In genomic region chr16:68792465-68793324, GRCh38 we compare ENCODE assay signal across 1 cellular context.
TF ChIP-seq lines count a peak whose summit lies in the region.

No MANE protein-coding gene starts in this region.

TF ChIP-seq in HepG2, 621 proteins besides CTCF, POLR2A, EP300 and RAD21 (continued from another document and continues in another):
- TF ChIP-seq, protein P1, sequence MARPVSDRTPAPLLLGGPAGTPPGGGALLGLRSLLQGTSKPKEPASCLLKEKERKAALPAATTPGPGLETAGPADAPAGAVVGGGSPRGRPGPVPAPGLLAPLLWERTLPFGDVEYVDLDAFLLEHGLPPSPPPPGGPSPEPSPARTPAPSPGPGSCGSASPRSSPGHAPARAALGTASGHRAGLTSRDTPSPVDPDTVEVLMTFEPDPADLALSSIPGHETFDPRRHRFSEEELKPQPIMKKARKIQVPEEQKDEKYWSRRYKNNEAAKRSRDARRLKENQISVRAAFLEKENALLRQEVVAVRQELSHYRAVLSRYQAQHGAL (CRISPR knock-in tag; IDR thresholded peaks at IDR 0.05; ENCODE audit: not compliant biosample characterization) = no peak
- TF ChIP-seq DMAP1 (CRISPR knock-in tag; IDR thresholded peaks at IDR 0.05) = peak; percentile 78
- 0 out of 2 replicates have a peak, but pooled peaks have one; percentile 21 for TF ChIP-seq ZNF792 (CRISPR knock-in tag; IDR thresholded peaks at IDR 0.05)
- peak; percentile 31; the same call in 1 of the 2 replicates for TF ChIP-seq POGK (CRISPR knock-in tag; conservative IDR thresholded peaks at IDR 0.05)
- no peak for TF ChIP-seq TAF1 (CRISPR knock-in tag; IDR thresholded peaks at IDR 0.05)
- TF ChIP-seq MBNL3 (CRISPR knock-in tag; conservative IDR thresholded peaks at IDR 0.05) = no peak
- TF ChIP-seq, protein P2, sequence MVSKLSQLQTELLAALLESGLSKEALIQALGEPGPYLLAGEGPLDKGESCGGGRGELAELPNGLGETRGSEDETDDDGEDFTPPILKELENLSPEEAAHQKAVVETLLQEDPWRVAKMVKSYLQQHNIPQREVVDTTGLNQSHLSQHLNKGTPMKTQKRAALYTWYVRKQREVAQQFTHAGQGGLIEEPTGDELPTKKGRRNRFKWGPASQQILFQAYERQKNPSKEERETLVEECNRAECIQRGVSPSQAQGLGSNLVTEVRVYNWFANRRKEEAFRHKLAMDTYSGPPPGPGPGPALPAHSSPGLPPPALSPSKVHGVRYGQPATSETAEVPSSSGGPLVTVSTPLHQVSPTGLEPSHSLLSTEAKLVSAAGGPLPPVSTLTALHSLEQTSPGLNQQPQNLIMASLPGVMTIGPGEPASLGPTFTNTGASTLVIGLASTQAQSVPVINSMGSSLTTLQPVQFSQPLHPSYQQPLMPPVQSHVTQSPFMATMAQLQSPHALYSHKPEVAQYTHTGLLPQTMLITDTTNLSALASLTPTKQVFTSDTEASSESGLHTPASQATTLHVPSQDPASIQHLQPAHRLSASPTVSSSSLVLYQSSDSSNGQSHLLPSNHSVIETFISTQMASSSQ (IDR thresholded peaks at IDR 0.05; ENCODE audit: low read depth) = peak; percentile 64
- TF ChIP-seq, protein P2 (CRISPR knock-in tag; IDR thresholded peaks at IDR 0.05; ENCODE audit: borderline replicate concordance) = peak; percentile 71; the same call in 1 of the 2 replicates
- TF ChIP-seq KLF12 (CRISPR knock-in tag; IDR thresholded peaks at IDR 0.05; ENCODE audit: borderline replicate concordance) = peak; percentile 69; the same call in 1 of the 2 replicates
- no peak for TF ChIP-seq ZNF207 (IDR thresholded peaks at IDR 0.05; ENCODE audit: borderline replicate concordance)
- TF ChIP-seq ZNF816 (CRISPR knock-in tag; IDR thresholded peaks at IDR 0.05; ENCODE audit: borderline replicate concordance) = peak; percentile 99
- TF ChIP-seq MEIS1 (CRISPR knock-in tag; IDR thresholded peaks at IDR 0.05; ENCODE audit: borderline replicate concordance) = no peak
- no peak for TF ChIP-seq ZNF136 (CRISPR knock-in tag; IDR thresholded peaks at IDR 0.05; ENCODE audit: low read depth)
- TF ChIP-seq, protein P3, sequence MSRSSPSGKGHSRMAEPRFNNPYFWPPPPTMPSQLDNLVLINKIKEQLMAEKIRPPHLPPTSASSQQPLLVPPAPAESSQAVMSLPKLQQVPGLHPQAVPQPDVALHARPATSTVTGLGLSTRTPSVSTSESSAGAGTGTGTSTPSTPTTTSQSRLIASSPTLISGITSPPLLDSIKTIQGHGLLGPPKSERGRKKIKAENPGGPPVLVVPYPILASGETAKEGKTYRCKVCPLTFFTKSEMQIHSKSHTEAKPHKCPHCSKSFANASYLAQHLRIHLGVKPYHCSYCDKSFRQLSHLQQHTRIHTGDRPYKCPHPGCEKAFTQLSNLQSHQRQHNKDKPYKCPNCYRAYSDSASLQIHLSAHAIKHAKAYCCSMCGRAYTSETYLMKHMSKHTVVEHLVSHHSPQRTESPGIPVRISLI (CRISPR knock-in tag; IDR thresholded peaks at IDR 0.05; ENCODE audit: borderline replicate concordance) = peak; percentile 46; the same call in 1 of the 2 replicates
- peak; percentile 60; the same call in 1 of the 3 replicates for TF ChIP-seq MXI1 (IDR thresholded peaks at IDR 0.05; ENCODE audit: borderline replicate concordance, low read depth, low read length)
- TF ChIP-seq ZNF780A (CRISPR knock-in tag; IDR thresholded peaks at IDR 0.05) = no peak
- TF ChIP-seq AFF4 (CRISPR knock-in tag; IDR thresholded peaks at IDR 0.05) = no peak
- TF ChIP-seq JUNB (CRISPR knock-in tag; IDR thresholded peaks at IDR 0.05; ENCODE audit: borderline replicate concordance) = peak; percentile 74; the same call in 1 of the 2 replicates
- TF ChIP-seq HNRNPLL (IDR thresholded peaks at IDR 0.05; ENCODE audit: low read depth, low read length, poor library complexity, severe bottlenecking) = no peak
- TF ChIP-seq ZNF747 (CRISPR knock-in tag; IDR thresholded peaks at IDR 0.05; ENCODE audit: borderline replicate concordance) = no peak; the same call in 1 of the 2 replicates
- TF ChIP-seq, protein P4, sequence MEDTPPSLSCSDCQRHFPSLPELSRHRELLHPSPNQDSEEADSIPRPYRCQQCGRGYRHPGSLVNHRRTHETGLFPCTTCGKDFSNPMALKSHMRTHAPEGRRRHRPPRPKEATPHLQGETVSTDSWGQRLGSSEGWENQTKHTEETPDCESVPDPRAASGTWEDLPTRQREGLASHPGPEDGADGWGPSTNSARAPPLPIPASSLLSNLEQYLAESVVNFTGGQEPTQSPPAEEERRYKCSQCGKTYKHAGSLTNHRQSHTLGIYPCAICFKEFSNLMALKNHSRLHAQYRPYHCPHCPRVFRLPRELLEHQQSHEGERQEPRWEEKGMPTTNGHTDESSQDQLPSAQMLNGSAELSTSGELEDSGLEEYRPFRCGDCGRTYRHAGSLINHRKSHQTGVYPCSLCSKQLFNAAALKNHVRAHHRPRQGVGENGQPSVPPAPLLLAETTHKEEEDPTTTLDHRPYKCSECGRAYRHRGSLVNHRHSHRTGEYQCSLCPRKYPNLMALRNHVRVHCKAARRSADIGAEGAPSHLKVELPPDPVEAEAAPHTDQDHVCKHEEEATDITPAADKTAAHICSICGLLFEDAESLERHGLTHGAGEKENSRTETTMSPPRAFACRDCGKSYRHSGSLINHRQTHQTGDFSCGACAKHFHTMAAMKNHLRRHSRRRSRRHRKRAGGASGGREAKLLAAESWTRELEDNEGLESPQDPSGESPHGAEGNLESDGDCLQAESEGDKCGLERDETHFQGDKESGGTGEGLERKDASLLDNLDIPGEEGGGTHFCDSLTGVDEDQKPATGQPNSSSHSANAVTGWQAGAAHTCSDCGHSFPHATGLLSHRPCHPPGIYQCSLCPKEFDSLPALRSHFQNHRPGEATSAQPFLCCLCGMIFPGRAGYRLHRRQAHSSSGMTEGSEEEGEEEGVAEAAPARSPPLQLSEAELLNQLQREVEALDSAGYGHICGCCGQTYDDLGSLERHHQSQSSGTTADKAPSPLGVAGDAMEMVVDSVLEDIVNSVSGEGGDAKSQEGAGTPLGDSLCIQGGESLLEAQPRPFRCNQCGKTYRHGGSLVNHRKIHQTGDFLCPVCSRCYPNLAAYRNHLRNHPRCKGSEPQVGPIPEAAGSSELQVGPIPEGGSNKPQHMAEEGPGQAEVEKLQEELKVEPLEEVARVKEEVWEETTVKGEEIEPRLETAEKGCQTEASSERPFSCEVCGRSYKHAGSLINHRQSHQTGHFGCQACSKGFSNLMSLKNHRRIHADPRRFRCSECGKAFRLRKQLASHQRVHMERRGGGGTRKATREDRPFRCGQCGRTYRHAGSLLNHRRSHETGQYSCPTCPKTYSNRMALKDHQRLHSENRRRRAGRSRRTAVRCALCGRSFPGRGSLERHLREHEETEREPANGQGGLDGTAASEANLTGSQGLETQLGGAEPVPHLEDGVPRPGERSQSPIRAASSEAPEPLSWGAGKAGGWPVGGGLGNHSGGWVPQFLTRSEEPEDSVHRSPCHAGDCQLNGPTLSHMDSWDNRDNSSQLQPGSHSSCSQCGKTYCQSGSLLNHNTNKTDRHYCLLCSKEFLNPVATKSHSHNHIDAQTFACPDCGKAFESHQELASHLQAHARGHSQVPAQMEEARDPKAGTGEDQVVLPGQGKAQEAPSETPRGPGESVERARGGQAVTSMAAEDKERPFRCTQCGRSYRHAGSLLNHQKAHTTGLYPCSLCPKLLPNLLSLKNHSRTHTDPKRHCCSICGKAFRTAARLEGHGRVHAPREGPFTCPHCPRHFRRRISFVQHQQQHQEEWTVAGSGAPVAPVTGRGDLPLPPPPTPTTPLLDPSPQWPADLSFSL (CRISPR knock-in tag; IDR thresholded peaks at IDR 0.05) = peak; percentile 68; the same call in 1 of the 2 replicates
- TF ChIP-seq JARID2 (CRISPR knock-in tag; IDR thresholded peaks at IDR 0.05; ENCODE audit: insufficient replicate concordance) = no peak
- TF ChIP-seq MIXL1 (CRISPR knock-in tag; IDR thresholded peaks at IDR 0.05) = peak; percentile 68; the same call in 1 of the 2 replicates
- no peak for TF ChIP-seq ZKSCAN5 (CRISPR knock-in tag; IDR thresholded peaks at IDR 0.05)
- TF ChIP-seq ZZZ3 (CRISPR knock-in tag; IDR thresholded peaks at IDR 0.05; ENCODE audit: borderline replicate concordance) = no peak
- TF ChIP-seq ZFP82 (CRISPR knock-in tag; IDR thresholded peaks at IDR 0.05; ENCODE audit: borderline replicate concordance) = peak; percentile 78; the same call in 1 of the 2 replicates
- no peak for TF ChIP-seq ZBTB8A (CRISPR knock-in tag; IDR thresholded peaks at IDR 0.05; ENCODE audit: borderline replicate concordance, low read depth)
- no peak for TF ChIP-seq ZNF260 (CRISPR knock-in tag; IDR thresholded peaks at IDR 0.05; ENCODE audit: borderline replicate concordance, low read depth)
- 0 out of 2 replicates have a peak, but pooled peaks have one; percentile 38 for TF ChIP-seq PRMT3 (CRISPR knock-in tag; IDR thresholded peaks at IDR 0.05; ENCODE audit: borderline replicate concordance, low read depth)
- peak; percentile 88; the same call in 1 of the 2 replicates for TF ChIP-seq ARID2 (CRISPR knock-in tag; IDR thresholded peaks at IDR 0.05; ENCODE audit: borderline replicate concordance)
- TF ChIP-seq ZNF329 (CRISPR knock-in tag; IDR thresholded peaks at IDR 0.05; ENCODE audit: low read depth) = no peak
- no peak; the same call in 1 of the 2 replicates for TF ChIP-seq HMG20B (CRISPR knock-in tag; conservative IDR thresholded peaks at IDR 0.05)
- no peak; the same call in 1 of the 2 replicates for TF ChIP-seq ZNF790 (CRISPR knock-in tag; IDR thresholded peaks at IDR 0.05; ENCODE audit: borderline replicate concordance)
- TF ChIP-seq ZFX (CRISPR knock-in tag; IDR thresholded peaks at IDR 0.05; ENCODE audit: low read depth) = 0 out of 2 replicates have a peak, but pooled peaks have one; percentile 7
- TF ChIP-seq U2AF2 (IDR thresholded peaks at IDR 0.05; ENCODE audit: low read depth, low read length) = no peak
- TF ChIP-seq CEBPZ (IDR thresholded peaks at IDR 0.05; ENCODE audit: low read length) = no peak
- no peak for TF ChIP-seq ZNF549 (CRISPR knock-in tag; IDR thresholded peaks at IDR 0.05)
